ENCODE assay signal across 1 cellular context in genomic region chr17:51260237-51260959, GRCh38.
A peak's percentile ranks its signal among the peaks of the same experiment; 100 is the strongest.
TF ChIP-seq lines count a peak whose summit lies in the region.

TSS of gene UTP18 (plus strand) at chr17:51260546. CDS start at chr17:51260585, 39 bp downstream.

TF ChIP-seq in HepG2, 621 proteins besides CTCF, POLR2A, EP300 and RAD21 (continued from another document and continues in another):
- TF ChIP-seq GMEB2 (CRISPR knock-in tag; IDR thresholded peaks at IDR 0.05; ENCODE audit: low read depth) (peak; percentile 36; the same call in 1 of the 2 replicates), GRHL1 (CRISPR knock-in tag; conservative IDR thresholded peaks at IDR 0.05) (no peak), ZNF441 (CRISPR knock-in tag; IDR thresholded peaks at IDR 0.05; ENCODE audit: borderline replicate concordance) (peak; percentile 85), ZNF572 (CRISPR knock-in tag; IDR thresholded peaks at IDR 0.05) (no peak), SRSF9 (IDR thresholded peaks at IDR 0.05; ENCODE audit: borderline replicate concordance, insufficient read depth, low read depth, low read length, poor library complexity, severe bottlenecking) (no peak), ZBTB1 (CRISPR knock-in tag; IDR thresholded peaks at IDR 0.05; ENCODE audit: borderline replicate concordance) (no peak), ZSCAN30 (CRISPR knock-in tag; IDR thresholded peaks at IDR 0.05) (peak; percentile 60; the same call in 1 of the 2 replicates), HDAC6 (IDR thresholded peaks at IDR 0.05; ENCODE audit: low read depth, low read length) (no peak), FOXP4 (CRISPR knock-in tag; IDR thresholded peaks at IDR 0.05) (no peak), GPN1 (CRISPR knock-in tag; IDR thresholded peaks at IDR 0.05; ENCODE audit: borderline replicate concordance) (no peak), ZNF557 (CRISPR knock-in tag; IDR thresholded peaks at IDR 0.05) (peak; percentile 79), ZNF280B (CRISPR knock-in tag; IDR thresholded peaks at IDR 0.05; ENCODE audit: borderline replicate concordance) (peak; percentile 89), MTF2 (CRISPR knock-in tag; IDR thresholded peaks at IDR 0.05; ENCODE audit: borderline replicate concordance) (0 out of 2 replicates have a peak, but pooled peaks have one; percentile 23), KLF13 (CRISPR knock-in tag; IDR thresholded peaks at IDR 0.05) (0 out of 2 replicates have a peak, but pooled peaks have one; percentile 81), NONO (IDR thresholded peaks at IDR 0.05) (0 out of 2 replicates have a peak, but pooled peaks have one; percentile 91), NONO (CRISPR knock-in tag; conservative IDR thresholded peaks at IDR 0.05) (peak; percentile 77), PAX8 (CRISPR knock-in tag; IDR thresholded peaks at IDR 0.05; ENCODE audit: borderline replicate concordance) (peak; percentile 98), ZNF562 (CRISPR knock-in tag; IDR thresholded peaks at IDR 0.05; ENCODE audit: borderline replicate concordance) (no peak), CBX2 (IDR thresholded peaks at IDR 0.05; ENCODE audit: low read depth, low read length) (no peak), CBX2 (CRISPR knock-in tag; IDR thresholded peaks at IDR 0.05; ENCODE audit: low read depth) (no peak), ZNF263 (CRISPR knock-in tag; IDR thresholded peaks at IDR 0.05) (peak; percentile 22; the same call in 1 of the 2 replicates), ZNF552 (CRISPR knock-in tag; IDR thresholded peaks at IDR 0.05; ENCODE audit: borderline replicate concordance) (peak; percentile 88), MYNN (CRISPR knock-in tag; IDR thresholded peaks at IDR 0.05; ENCODE audit: low read depth) (peak; percentile 94), HNRNPH1 (optimal IDR thresholded peaks at IDR 0.05; ENCODE audit: low read depth, low read length) (no peak), FOXM1 (CRISPR knock-in tag; IDR thresholded peaks at IDR 0.05) (peak; percentile 80; the same call in 1 of the 2 replicates), IRF1 (CRISPR knock-in tag; IDR thresholded peaks at IDR 0.05; ENCODE audit: low read depth) (peak; percentile 92), ELF1 (CRISPR knock-in tag; IDR thresholded peaks at IDR 0.05) (peak; percentile 91), HNRNPK (IDR thresholded peaks at IDR 0.05; ENCODE audit: low read depth, low read length, poor library complexity, severe bottlenecking) (peak; percentile 56), ZNF773 (CRISPR knock-in tag; IDR thresholded peaks at IDR 0.05; ENCODE audit: borderline replicate concordance) (peak; percentile 94), ONECUT2 (CRISPR knock-in tag; IDR thresholded peaks at IDR 0.05) (peak; percentile 51; the same call in 1 of the 2 replicates), AKNA (CRISPR knock-in tag; IDR thresholded peaks at IDR 0.05; ENCODE audit: borderline replicate concordance) (peak; percentile 87; the same call in 1 of the 2 replicates), ZNF224 (CRISPR knock-in tag; IDR thresholded peaks at IDR 0.05) (no peak; the same call in 1 of the 2 replicates), PREB (CRISPR knock-in tag; IDR thresholded peaks at IDR 0.05) (no peak), CEBPB (IDR thresholded peaks at IDR 0.05; ENCODE audit: borderline replicate concordance, low read depth, low read length) (no peak), SOX5 (CRISPR knock-in tag; IDR thresholded peaks at IDR 0.05; ENCODE audit: borderline replicate concordance) (peak; percentile 57), GABPA (IDR thresholded peaks at IDR 0.05; ENCODE audit: low read depth, low read length) (peak; percentile 60), GABPA (CRISPR knock-in tag; IDR thresholded peaks at IDR 0.05; ENCODE audit: low read depth) (peak; percentile 87), SCMH1 (CRISPR knock-in tag; IDR thresholded peaks at IDR 0.05; ENCODE audit: borderline replicate concordance) (no peak), THYN1 (CRISPR knock-in tag; IDR thresholded peaks at IDR 0.05; ENCODE audit: borderline replicate concordance, low read depth) (no peak), ZNF543 (CRISPR knock-in tag; IDR thresholded peaks at IDR 0.05) (peak; percentile 98), ZNF878 (CRISPR knock-in tag; IDR thresholded peaks at IDR 0.05) (no peak; the same call in 1 of the 2 replicates), RARA (CRISPR knock-in tag; IDR thresholded peaks at IDR 0.05) (no peak; the same call in 1 of the 2 replicates), ZNF546 (CRISPR knock-in tag; conservative IDR thresholded peaks at IDR 0.05) (no peak), ZNF703 (CRISPR knock-in tag; IDR thresholded peaks at IDR 0.05; ENCODE audit: borderline replicate concordance) (peak; percentile 98)
